ENCODE assay signal across 7 cellular contexts in the genomic region with DNA sequence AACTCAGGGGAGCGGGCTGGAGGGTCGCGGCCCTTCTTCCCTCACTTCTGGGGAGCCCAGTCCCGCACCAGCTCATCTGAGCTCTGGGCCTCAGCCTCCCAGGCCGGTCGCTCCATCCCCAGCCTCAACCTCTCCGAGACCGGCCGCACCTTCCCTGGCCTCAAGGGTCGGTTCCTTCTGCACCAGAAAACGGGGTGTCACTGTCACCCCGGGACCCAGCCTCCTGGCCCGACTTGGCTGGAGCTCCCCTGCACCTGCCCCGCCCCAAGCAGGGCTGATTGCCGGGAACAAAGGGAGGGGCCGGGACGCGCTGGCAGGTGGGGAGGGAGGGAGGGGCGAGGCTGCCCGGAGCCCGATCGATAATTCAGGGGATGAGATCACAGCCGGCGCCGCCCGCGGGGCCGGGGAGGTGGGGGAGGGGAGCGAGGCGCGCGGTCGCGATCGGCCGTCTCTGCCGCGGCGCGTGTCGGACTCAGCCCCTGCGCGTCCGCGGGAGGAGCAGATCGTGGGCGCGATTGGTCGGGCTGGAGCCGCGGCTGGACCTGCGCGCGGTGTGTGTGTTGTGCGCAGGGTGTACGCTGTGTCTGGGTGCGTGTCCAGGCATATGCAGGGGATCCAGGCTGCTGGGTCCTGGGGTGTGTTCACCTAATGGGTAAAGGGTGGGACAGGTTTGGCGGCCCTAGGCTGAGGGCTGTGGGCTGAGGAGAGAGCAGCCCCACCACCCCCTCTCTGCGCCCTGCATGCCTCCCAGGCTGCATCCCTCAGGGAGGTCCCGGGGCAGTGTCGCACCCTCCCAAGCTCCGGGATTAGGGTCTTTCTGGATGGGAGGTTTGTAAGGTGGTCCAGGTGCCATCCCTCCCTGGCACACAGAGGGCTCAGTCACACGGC. TPM values are rescaled to one million over a fixed set of nuclear protein-coding genes. Genes with fewer than 3 reads are reported as not detected.
DNase-seq lines count a peak whose midpoint lies in the region; ATAC-seq lines count a peak whose summit lies in the region.
"Had no signal": no experiment of that assay in that cellular context is flagged by ENCODE, and none has a peak within 500 bp of the region (broad histone marks: within the 10 kb centered on the region; RNA-seq: fewer than 3 reads in every experiment).

No MANE protein-coding gene starts in this region.

- H3K4me3 Mint-ChIP-seq in effector memory CD8-positive, alpha-beta T cell, result peak overlapping the region; percentile 72 to 78
- H3K4me3 Mint-ChIP-seq: T-helper 1 cell treated with Interleukin-12 subunit alpha and Interleukin-12 subunit beta and Interleukin-4 antibody, amounts not matched to agents 30 μg/mL and 1 μg/mL, for 36 hours had no signal

- H3K27me3 ChIP-seq in rectal smooth muscle tissue (ENCODE audit: control insufficient read depth, insufficient read depth, low read length), result no peaks in the 10 kb centered on the region

- peak overlapping the region; percentile 41 for H3K4me3 ChIP-seq in rectal smooth muscle tissue (ENCODE audit: low read length)

- H3K9ac ChIP-seq in rectal smooth muscle tissue (ENCODE audit: low read length), result no peak overlapping the region

- H3K9me3 Mint-ChIP-seq in effector memory CD8-positive, alpha-beta T cell, result peaks cover 0 to 8% of the 10 kb centered on the region in 2 donors
- H3K9me3 Mint-ChIP-seq: T-helper 1 cell treated with Interleukin-12 subunit alpha and Interleukin-12 subunit beta and Interleukin-4 antibody, amounts not matched to agents 30 μg/mL and 1 μg/mL, for 36 hours had no signal

- H3K36me3 ChIP-seq in rectal smooth muscle tissue (ENCODE audit: control insufficient read depth, insufficient read depth, low read length), result no peaks in the 10 kb centered on the region

- peak overlapping the region; percentile 14 for H3K27ac ChIP-seq in rectal smooth muscle tissue (ENCODE audit: low read depth, low read length)

- no peak for ATAC-seq in effector memory CD8-positive, alpha-beta T cell (replicated peaks)

- DNase-seq in DMS153 (lab: John Stamatoyannopoulos, UW), result peak; percentile 26
- no peak for DNase-seq in DMS153 treated with DMSO at 0.1 percent for 48 hours (lab: John Stamatoyannopoulos, UW; ENCODE audit: unreplicated experiment)
- DNase-seq in effector memory CD8-positive, alpha-beta T cell, result no peak
- DNase-seq in mesenteric fat pad (ENCODE audit: low spot score), result no peak
- DNase-seq in germinal center (ENCODE audit: low spot score), result no peak

- H3K27me3 Mint-ChIP-seq in effector memory CD8-positive, alpha-beta T cell, result peaks cover 12 to 28% of the 10 kb centered on the region in 2 donors

- no peak overlapping the region for H3K27ac Mint-ChIP-seq in effector memory CD8-positive, alpha-beta T cell
- H3K27ac Mint-ChIP-seq: T-helper 1 cell treated with Interleukin-12 subunit alpha and Interleukin-12 subunit beta and Interleukin-4 antibody, amounts not matched to agents 30 μg/mL and 1 μg/mL, for 36 hours had no signal

- no peaks in the 10 kb centered on the region for H3K36me3 Mint-ChIP-seq in effector memory CD8-positive, alpha-beta T cell (ENCODE audit: insufficient read depth)

- H3K4me1 Mint-ChIP-seq in effector memory CD8-positive, alpha-beta T cell (ENCODE audit: low read depth in 2 of 2), result peaks cover 0 to 2% of the 10 kb centered on the region in 2 donors

- peaks cover 5% of the 10 kb centered on the region for H3K4me1 ChIP-seq in rectal smooth muscle tissue (ENCODE audit: control insufficient read depth, insufficient read depth, low read length)

RNA-seq across cellular contexts. Expression of a gene that starts 1.1 kb away (rescaled TPM):
- 29.1 TPM for total RNA-seq in mesenteric fat pad

RNA-seq across cellular contexts. Expression of a gene that starts 34.4 kb away (rescaled TPM):
- total RNA-seq in mesenteric fat pad, result 1.7 TPM

RNA-seq across cellular contexts. Expression of a gene that starts 45.4 kb away (rescaled TPM):
- total RNA-seq in mesenteric fat pad, result 20.3 TPM

RNA-seq across cellular contexts. Expression of a gene that starts 53.0 kb away (rescaled TPM):
- 5.9 TPM for total RNA-seq in mesenteric fat pad
